In genomic region chr14:89915114-89915878, GRCh38 we compare ENCODE assay signal across 8 cellular contexts. TPM values are rescaled to one million over a fixed set of nuclear protein-coding genes. Genes with fewer than 3 reads are reported as not detected.
DNase-seq lines count a peak whose midpoint lies in the region; ATAC-seq and TF ChIP-seq lines count a peak whose summit lies in the region.

No MANE protein-coding gene starts in this region.

- TF ChIP-seq CTCF in Panc1 (IDR thresholded peaks at IDR 0.05) (peak; percentile 80; the same call in 1 of the 2 replicates), fibroblast of mammary gland (conservative IDR thresholded peaks at IDR 0.05; ENCODE audit: control insufficient read depth, insufficient read depth, low read depth, low read length) (peak; percentile 98), testis (IDR thresholded peaks at IDR 0.05) (peak; percentile 92 to 95 (median 94))

- CTCF ChIA-PET in Panc1 (lab: Charles Lee), result interaction anchor here (0.6 kb wide), 1 partner anchor 33 kb away, joined by 17 read pairs; no protein-coding TSS in a partner anchor

- intact Hi-C loops in Panc1 (cut with micrococcal nuclease; ENCODE audit: unreplicated experiment), result no loop called here
- intact Hi-C loops in testis (cut with DNase I; ENCODE audit: low total_unique reads), result loop anchor here (10.0 kb wide), 1 partner anchor 880 kb away; no protein-coding TSS in a partner anchor

- H3K27ac Mint-ChIP-seq in activated T-cell treated with anti-CD3 and anti-CD28 coated beads, Interleukin-2, amount 50 U/mL, for 24 hours, result no peak overlapping the region

- TF ChIP-seq POLR2A in testis (IDR thresholded peaks at IDR 0.05), result no peak

- no peaks in the 10 kb centered on the region for H3K9me3 Mint-ChIP-seq in activated T-cell treated with anti-CD3 and anti-CD28 coated beads, Interleukin-2, amount 50 U/mL, for 24 hours

- H3K36me3 ChIP-seq in Panc1 (ENCODE audit: control insufficient read depth, insufficient read depth, low read length) (no peaks in the 10 kb centered on the region), testis (ENCODE audit: low read depth, missing control alignments) (no peaks in the 10 kb centered on the region)

- 33 to 35% methylated on average over 6 of the region's 6 CpGs for WGBS in testis, 2 donors

- H3K4me3 ChIP-seq in Panc1 (ENCODE audit: low read depth in 2 of 2, low read length in 2 of 2), result no peak overlapping the region
- no peak overlapping the region for H3K4me3 ChIP-seq in fibroblast of mammary gland (ENCODE audit: control insufficient read depth, low read depth, low read length)
- H3K4me3 ChIP-seq in testis, result no peak overlapping the region

- H3K27me3 ChIP-seq in Panc1 (ENCODE audit: control insufficient read depth, insufficient read depth, low read length) (no peaks in the 10 kb centered on the region), testis (no peaks in the 10 kb centered on the region)

- TF ChIP-seq EP300 in Ishikawa (IDR thresholded peaks at IDR 0.05; ENCODE audit: borderline replicate concordance), result no peak

- H3K4me3 Mint-ChIP-seq in activated T-cell treated with anti-CD3 and anti-CD28 coated beads, Interleukin-2, amount 50 U/mL, for 24 hours, result no peak overlapping the region

- no TSS peak for BruUV-seq in Panc1 (replicated peaks; lab: Mats Ljungman, UMichigan)

- peak; percentile 38 for DNase-seq in DMS79 (lab: John Stamatoyannopoulos, UW)
- DNase-seq in Panc1 (ENCODE audit: low read depth, low spot score), result peak; percentile 42
- peak; percentile 69 for DNase-seq in activated T-cell treated with anti-CD3 and anti-CD28 coated beads, Interleukin-2, amount 50 U/mL, for 24 hours
- DNase-seq in fibroblast of mammary gland (ENCODE audit: low read depth), result peak; percentile 77
- peak; percentile 33 for DNase-seq in occipital lobe (lab: John Stamatoyannopoulos, UW)
- peak; percentile 83 for DNase-seq in testis

- peaks cover 3% of the 10 kb centered on the region for H3K4me1 Mint-ChIP-seq in activated T-cell treated with anti-CD3 and anti-CD28 coated beads, Interleukin-2, amount 50 U/mL, for 24 hours (ENCODE audit: low read depth)

- H3K27ac ChIP-seq in Panc1 (ENCODE audit: low read length), result no peak overlapping the region
- H3K27ac ChIP-seq in testis, result no peak overlapping the region

- peak; percentile 84 for TF ChIP-seq RAD21 in Ishikawa (IDR thresholded peaks at IDR 0.05; ENCODE audit: low read depth)

- no peaks in the 10 kb centered on the region for H3K4me1 ChIP-seq in Panc1 (ENCODE audit: control insufficient read depth, insufficient read depth, low read length)
- H3K4me1 ChIP-seq in testis, result no peaks in the 10 kb centered on the region

- H3K9me3 ChIP-seq in Panc1 (ENCODE audit: control insufficient read depth, insufficient read depth, low read depth, low read length) (no peaks in the 10 kb centered on the region), testis (no peaks in the 10 kb centered on the region)

- H3K27me3 Mint-ChIP-seq in activated T-cell treated with anti-CD3 and anti-CD28 coated beads, Interleukin-2, amount 50 U/mL, for 24 hours, result peaks cover 9% of the 10 kb centered on the region

- H3K36me3 Mint-ChIP-seq in activated T-cell treated with anti-CD3 and anti-CD28 coated beads, Interleukin-2, amount 50 U/mL, for 24 hours (ENCODE audit: low read depth), result no peaks in the 10 kb centered on the region

- in situ Hi-C loops in Panc1 (cut with HindIII; ENCODE audit: low pct_unique_long_range_greater_than_20kb, low sequenced_read_pairs), result no loop called here

- no peak for ATAC-seq in Panc1
- ATAC-seq in GM18861 (IDR thresholded peaks at IDR 0.05; ENCODE audit: unreplicated experiment), result no peak

- POLR2A ChIA-PET in Panc1 (lab: Charles Lee), result no interaction called here

TF ChIP-seq in Ishikawa, 13 proteins besides CTCF, POLR2A, EP300 and RAD21:
- TF ChIP-seq, protein P1, sequence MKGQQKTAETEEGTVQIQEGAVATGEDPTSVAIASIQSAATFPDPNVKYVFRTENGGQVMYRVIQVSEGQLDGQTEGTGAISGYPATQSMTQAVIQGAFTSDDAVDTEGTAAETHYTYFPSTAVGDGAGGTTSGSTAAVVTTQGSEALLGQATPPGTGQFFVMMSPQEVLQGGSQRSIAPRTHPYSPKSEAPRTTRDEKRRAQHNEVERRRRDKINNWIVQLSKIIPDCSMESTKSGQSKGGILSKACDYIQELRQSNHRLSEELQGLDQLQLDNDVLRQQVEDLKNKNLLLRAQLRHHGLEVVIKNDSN (IDR thresholded peaks at IDR 0.05), result no peak
- no peak for TF ChIP-seq MAX (IDR thresholded peaks at IDR 0.05)
- TF ChIP-seq REST (IDR thresholded peaks at IDR 0.05; ENCODE audit: low read depth), result no peak
- no peak for TF ChIP-seq EGR1 (IDR thresholded peaks at IDR 0.05)
- TF ChIP-seq TCF12 (IDR thresholded peaks at IDR 0.05; ENCODE audit: low read depth), result no peak
- TF ChIP-seq YY1 (IDR thresholded peaks at IDR 0.05; ENCODE audit: low read depth), result no peak
- TF ChIP-seq CREB1 (IDR thresholded peaks at IDR 0.05; ENCODE audit: low read depth), result no peak
- TF ChIP-seq ZBTB7A (IDR thresholded peaks at IDR 0.05; ENCODE audit: low read depth), result no peak
- no peak for TF ChIP-seq FOXM1 (IDR thresholded peaks at IDR 0.05; ENCODE audit: borderline replicate concordance, low read depth)
- TF ChIP-seq NFIC (IDR thresholded peaks at IDR 0.05), result no peak
- no peak for TF ChIP-seq TEAD4 (IDR thresholded peaks at IDR 0.05)
- TF ChIP-seq CEBPB (IDR thresholded peaks at IDR 0.05), result no peak
- TF ChIP-seq TAF1 (IDR thresholded peaks at IDR 0.05; ENCODE audit: low read depth), result no peak
TF ChIP-seq in Ishikawa: peak in this region for 0.

RNA-seq across cellular contexts. Expression of gene EFCAB11, which starts 39.2 kb away (rescaled TPM):
- total RNA-seq in Panc1 (2021; ENCODE audit: unreplicated experiment), result 12.3 TPM
- polyA plus RNA-seq in Panc1 (2012; ENCODE audit: insufficient read length), result 7.4 TPM
- total RNA-seq in occipital lobe, result 3.7 TPM
- total RNA-seq in testis, result 10 to 100 TPM; 30.5 to 50.6 TPM
- 78.3 TPM for polyA plus RNA-seq in testis (ENCODE audit: insufficient read depth, low read depth, low replicate concordance)

RNA-seq across cellular contexts. Expression of gene TDP1, which starts 40.4 kb away (rescaled TPM):
- total RNA-seq in Panc1 (2021; ENCODE audit: unreplicated experiment) (23.9 TPM), occipital lobe (23.7 TPM), testis (10 to 100 TPM; 37.0 to 43.1 TPM)
- 11.5 TPM for polyA plus RNA-seq in Panc1 (2012; ENCODE audit: insufficient read length)
- polyA plus RNA-seq in testis (ENCODE audit: insufficient read depth, low read depth, low replicate concordance), result 55.2 TPM

Comparison
In these comparisons a context has a peak if more than half of its experiments do, and no peak if none do; other contexts are left out.
1. DNase-seq: peak in every context shown above with its lines; median percentile 83 in testis; 77 in fibroblast of mammary gland; 69 in activated T-cell treated with anti-CD3 and anti-CD28 coated beads, Interleukin-2, amount 50 U/mL, for 24 hours; 42 in Panc1; 38 in DMS79; 33 in occipital lobe.